Comparison of ENCODE assay signal across 2 cellular contexts in the genomic region with DNA sequence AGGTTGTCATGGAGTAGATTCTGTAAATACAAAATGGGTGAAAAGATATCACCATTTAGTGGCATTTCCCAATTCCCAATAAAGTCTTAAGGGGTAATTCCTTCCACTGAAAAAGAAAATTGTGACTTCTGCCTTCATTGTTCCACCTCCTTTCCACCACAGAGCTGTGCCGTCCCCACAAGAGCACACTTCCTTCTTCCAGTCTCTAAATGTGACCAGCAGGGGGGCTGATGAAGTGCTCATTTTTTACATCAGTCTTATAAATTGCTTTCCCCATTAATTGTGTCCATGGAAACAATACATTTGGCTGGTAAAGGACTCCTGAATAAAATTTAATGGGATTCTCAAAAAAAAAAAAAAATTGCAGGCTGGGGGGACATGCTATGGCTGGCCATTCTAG.
TF ChIP-seq lines count a peak whose summit lies in the region.

No MANE protein-coding gene starts in this region.

TF ChIP-seq in SK-N-SH, 30 proteins besides CTCF, POLR2A, EP300 and RAD21 (continued from another document):
- peak; percentile 16; the same call in 1 of the 2 replicates for TF ChIP-seq SMC3 (IDR thresholded peaks at IDR 0.05; ENCODE audit: low read depth, low read length)
- TF ChIP-seq MXI1 (IDR thresholded peaks at IDR 0.05; ENCODE audit: low read depth, low read length) = no peak

TF ChIP-seq in SK-N-SH treated with all-trans-retinoic acid at 6 μM for 48 hours, 23 proteins besides CTCF, POLR2A, EP300 and RAD21 (continued from another document):
- TF ChIP-seq, protein P1, sequence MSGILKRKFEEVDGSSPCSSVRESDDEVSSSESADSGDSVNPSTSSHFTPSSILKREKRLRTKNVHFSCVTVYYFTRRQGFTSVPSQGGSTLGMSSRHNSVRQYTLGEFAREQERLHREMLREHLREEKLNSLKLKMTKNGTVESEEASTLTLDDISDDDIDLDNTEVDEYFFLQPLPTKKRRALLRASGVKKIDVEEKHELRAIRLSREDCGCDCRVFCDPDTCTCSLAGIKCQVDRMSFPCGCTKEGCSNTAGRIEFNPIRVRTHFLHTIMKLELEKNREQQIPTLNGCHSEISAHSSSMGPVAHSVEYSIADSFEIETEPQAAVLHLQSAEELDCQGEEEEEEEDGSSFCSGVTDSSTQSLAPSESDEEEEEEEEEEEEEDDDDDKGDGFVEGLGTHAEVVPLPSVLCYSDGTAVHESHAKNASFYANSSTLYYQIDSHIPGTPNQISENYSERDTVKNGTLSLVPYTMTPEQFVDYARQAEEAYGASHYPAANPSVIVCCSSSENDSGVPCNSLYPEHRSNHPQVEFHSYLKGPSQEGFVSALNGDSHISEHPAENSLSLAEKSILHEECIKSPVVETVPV (CRISPR knock-in tag; IDR thresholded peaks at IDR 0.05) = no peak
- no peak for TF ChIP-seq ZFP3 (CRISPR knock-in tag; IDR thresholded peaks at IDR 0.05)
- no peak for TF ChIP-seq ZNF565 (CRISPR knock-in tag; conservative IDR thresholded peaks at IDR 0.05; ENCODE audit: low read depth)
- no peak for TF ChIP-seq TOX (CRISPR knock-in tag; IDR thresholded peaks at IDR 0.05; ENCODE audit: borderline replicate concordance)
- no peak for TF ChIP-seq ZNF8 (CRISPR knock-in tag; IDR thresholded peaks at IDR 0.05)
- no peak for TF ChIP-seq BACH2 (CRISPR knock-in tag; IDR thresholded peaks at IDR 0.05; ENCODE audit: borderline replicate concordance)
TF ChIP-seq in SK-N-SH treated with all-trans-retinoic acid at 6 μM for 48 hours: peak in this region for 0.
